3 cellular contexts compared by ENCODE assay signal in the genomic region with DNA sequence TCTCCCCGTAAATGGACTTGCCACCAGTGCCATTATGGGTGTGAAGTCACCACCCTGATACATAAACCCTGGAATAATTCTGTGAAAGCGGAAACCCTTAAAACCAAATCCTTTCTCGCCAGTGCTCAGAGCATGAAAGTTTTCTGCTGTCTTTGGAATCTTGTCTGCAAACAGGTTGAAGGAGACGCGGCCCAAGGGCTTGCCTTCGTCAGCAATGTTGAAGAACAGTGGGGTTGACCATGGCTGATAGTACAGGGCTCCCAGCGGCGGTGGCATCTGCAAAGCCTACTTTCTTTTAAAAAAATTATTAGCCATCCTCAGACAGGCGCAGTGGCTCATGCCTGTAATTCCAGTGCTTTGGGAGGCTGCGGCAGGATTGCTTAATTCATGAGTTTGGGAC.
"Had no signal": no experiment of that assay in that cellular context is flagged by ENCODE, and none has a peak within 500 bp of the region (broad histone marks: within the 10 kb centered on the region; RNA-seq: fewer than 3 reads in every experiment).

No MANE protein-coding gene starts in this region.

- DNase-seq: GDM1, GF-D8 had no signal

- H3K4me3 ChIP-seq: GM12878 had no signal

- ATAC-seq: GM12878 had no signal
